ENCODE assay signal across 24 cellular contexts in genomic region chr1:209238356-209238755, GRCh38.
"Had no signal": no experiment of that assay in that cellular context is flagged by ENCODE, and none has a peak within 500 bp of the region (broad histone marks: within the 10 kb centered on the region; RNA-seq: fewer than 3 reads in every experiment).

No MANE protein-coding gene starts in this region.

- H3K27ac ChIP-seq: dorsolateral prefrontal cortex, lower lobe of right lung, ovary, psoas muscle, sigmoid colon, skin epidermis, spleen, stomach, thyroid gland had no signal

- H3K27ac Mint-ChIP-seq: memory B cell, natural killer cell, type B pancreatic cell had no signal

- H3K36me3 Mint-ChIP-seq: memory B cell, natural killer cell, type B pancreatic cell had no signal

- DNase-seq: cortex of kidney; dorsolateral prefrontal cortex; effector CD4-positive, alpha-beta T cell; erythroblast; head of caudate nucleus; left ventricle myocardium superior; lower lobe of right lung; natural killer cell; occipital lobe; ovary; posterior cingulate gyrus; psoas muscle; right cardiac atrium; sigmoid colon; spleen; stimulated activated CD4-positive, alpha-beta T cell treated with anti-CD3 and anti-CD28 coated beads, Interleukin-15, amount 100 ng/mL, for 24 hours; stimulated activated CD4-positive, alpha-beta T cell treated with anti-CD3 and anti-CD28 coated beads, Interleukin-4, amount 100 ng/mL, for 1 hour; stimulated activated CD8-positive, alpha-beta memory T cell treated with anti-CD3 and anti-CD28 coated beads, Interleukin-4, amount 100 ng/mL, for 48 hours; stimulated activated naive CD4-positive, alpha-beta T cell treated with Interleukin-2 at 50 U/mL for 16 hours; stomach; thyroid gland had no signal

- H3K4me1 ChIP-seq: lower lobe of right lung, psoas muscle, sigmoid colon, spleen, stomach, thyroid gland had no signal

- ATAC-seq: left ventricle myocardium superior, lower lobe of right lung, natural killer cell, psoas muscle, right cardiac atrium had no signal

- H3K4me1 Mint-ChIP-seq: memory B cell, natural killer cell had no signal

- H3K4me3 ChIP-seq: dorsolateral prefrontal cortex, lower lobe of right lung, ovary, psoas muscle, sigmoid colon, skin epidermis, spleen, stomach, thyroid gland had no signal

- H3K9me3 ChIP-seq: lower lobe of right lung, ovary, psoas muscle, spleen, stomach, thyroid gland had no signal

- H3K27me3 ChIP-seq: ovary, sigmoid colon, thyroid gland had no signal

- H3K4me3 Mint-ChIP-seq: memory B cell, natural killer cell, type B pancreatic cell had no signal

- H3K9me3 Mint-ChIP-seq: natural killer cell, type B pancreatic cell had no signal

- H3K36me3 ChIP-seq: lower lobe of right lung, ovary, sigmoid colon, spleen, stomach, thyroid gland had no signal
